In the genomic region with DNA sequence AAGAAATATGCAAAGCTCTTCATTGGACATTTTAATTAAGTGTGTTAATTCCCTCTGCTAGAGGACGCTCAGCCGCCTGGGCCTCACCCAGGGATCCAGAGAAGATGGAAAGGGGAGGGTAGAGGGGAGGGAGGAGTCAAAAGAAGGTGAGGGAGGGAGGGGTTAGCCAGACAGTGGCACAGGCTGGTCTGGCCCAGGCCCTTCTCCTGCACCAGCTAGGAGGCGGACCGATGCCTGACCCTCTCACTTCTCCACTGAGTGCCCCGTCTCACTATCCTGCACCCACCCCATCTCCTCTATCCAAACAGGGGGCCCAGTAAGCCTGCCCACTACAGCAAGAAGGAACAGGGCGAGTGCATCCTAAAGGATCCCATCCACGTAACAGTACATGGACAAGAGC, we compare ENCODE assay signal across 17 cellular contexts. TPM values are rescaled to one million over a fixed set of nuclear protein-coding genes. Genes with fewer than 3 reads are reported as not detected.
DNase-seq lines count a peak whose midpoint lies in the region; ATAC-seq, FAIRE-seq and TF ChIP-seq lines count a peak whose summit lies in the region.
"Had no signal": no experiment of that assay in that cellular context is flagged by ENCODE, and none has a peak within 500 bp of the region (broad histone marks: within the 10 kb centered on the region; RNA-seq: fewer than 3 reads in every experiment).

No MANE protein-coding gene starts in this region.

- intact Hi-C loops in kidney (cut with DNase I): no loop called here

- peaks cover 0 to under 1% of the 10 kb centered on the region in 2 experiments; a peak in 1 of 5 replicates for H3K9me3 Mint-ChIP-seq in H9

- H3T11ph ChIP-seq in H9 (ENCODE audit: low read length): no peak overlapping the region

- H3K27ac ChIP-seq in H9 (ENCODE audit: insufficient read length, low read depth, low read length): no peak overlapping the region
- H3K27ac ChIP-seq in kidney (ENCODE audit: low read depth in 2 of 2, low read length in 2 of 2): no peak overlapping the region
- no peak overlapping the region for H3K27ac ChIP-seq in neuronal stem cell (replicated peaks; ENCODE audit: low read length)
- H3K27ac ChIP-seq: C4-2B, HL-60 had no signal

- no peak overlapping the region for H4K91ac ChIP-seq in H9 (ENCODE audit: insufficient read length, low read depth, low read length)
- H4K91ac ChIP-seq in neuronal stem cell (ENCODE audit: low read depth, low read length, poor library complexity): no peak overlapping the region

- no peaks in the 10 kb centered on the region for H3K36me3 ChIP-seq in kidney (ENCODE audit: control insufficient read depth in 1 of 2, insufficient read depth in 2 of 2, low read length in 2 of 2)
- H3K36me3 ChIP-seq in neuronal stem cell (replicated peaks in 1 of 2; ENCODE audit: control insufficient read depth in 2 of 2, insufficient read depth in 2 of 2, low read length in 2 of 2): no peaks in the 10 kb centered on the region
- H3K36me3 ChIP-seq: HAP-1 had no signal

- no peak overlapping the region for H3K4me3 Mint-ChIP-seq in H9
- H3K4me3 Mint-ChIP-seq: CD4-positive, alpha-beta T cell had no signal

- H3K4ac ChIP-seq in H9 (ENCODE audit: low read depth, low read length) (no peak overlapping the region), neuronal stem cell (ENCODE audit: low read length) (no peak overlapping the region)

- H3K4me1 ChIP-seq in H9 (ENCODE audit: insufficient read depth, low read length) (no peaks in the 10 kb centered on the region), kidney (ENCODE audit: control insufficient read depth in 1 of 2, insufficient read depth in 1 of 2, low read depth in 1 of 2, low read length in 2 of 2) (peaks cover 0 to 2% of the 10 kb centered on the region in 2 donors), neuronal stem cell (ENCODE audit: control insufficient read depth in 2 of 2, insufficient read depth in 1 of 2, low read depth in 1 of 2, low read length in 2 of 2) (peaks cover 0 to 17% of the 10 kb centered on the region in 2 donors)
- H3K4me1 ChIP-seq: Caco-2, HAP-1 had no signal

- no CpG with 5 or more reads among the region's 7 CpGs for WGBS in H9 (ENCODE audit: extremely low coverage, insufficient read length, low lambda C conversion rate)
- no CpG with 5 or more reads among the region's 7 CpGs for WGBS in neuronal stem cell (ENCODE audit: extremely low coverage in 2 of 2, insufficient read length in 2 of 2, insufficient replicate concordance in 1 of 2), 2 donors

- H3K56ac ChIP-seq in H9 (ENCODE audit: insufficient read length, low read depth, low read length): no peak overlapping the region

- H2AK5ac ChIP-seq in H9 (ENCODE audit: insufficient read length, low read length): no peak overlapping the region
- no peak overlapping the region for H2AK5ac ChIP-seq in neuronal stem cell (ENCODE audit: low read depth, low read length)

- peaks cover 0 to 2% (median 0%) of the 10 kb centered on the region in 3 experiments; a peak in 1 of 7 replicates for H3K36me3 Mint-ChIP-seq in H9 (ENCODE audit: insufficient read depth in 1 of 3, low read depth in 3 of 3)

- H3K18ac ChIP-seq in H9 (ENCODE audit: insufficient read length, low read depth, low read length) (no peak overlapping the region), neuronal stem cell (ENCODE audit: low read length) (peak overlapping the region; percentile 39)

- H4K20me1 ChIP-seq in H9 (ENCODE audit: control insufficient read depth, insufficient read depth, insufficient read length): no peaks in the 10 kb centered on the region

- H3K23ac ChIP-seq in H9 (ENCODE audit: insufficient read length, low read depth, low read length) (no peak overlapping the region), neuronal stem cell (ENCODE audit: low read depth, low read length, poor library complexity) (no peak overlapping the region)

- H3K9me3 ChIP-seq in H9 (ENCODE audit: control insufficient read depth, low read depth, low read length) (no peaks in the 10 kb centered on the region), kidney (ENCODE audit: control insufficient read depth in 1 of 2, low read length in 2 of 2) (no peaks in the 10 kb centered on the region), neuronal stem cell (replicated peaks in 1 of 2; ENCODE audit: control insufficient read depth in 2 of 2, insufficient read depth in 1 of 2, low read depth in 1 of 2, low read length in 2 of 2) (no peaks in the 10 kb centered on the region)
- H3K9me3 ChIP-seq: Caco-2, HAP-1 had no signal

- H3K79me1 ChIP-seq in H9 (ENCODE audit: insufficient read depth, low read depth, low read length, poor library complexity, severe bottlenecking) (no peaks in the 10 kb centered on the region), neuronal stem cell (ENCODE audit: low read depth, low read length) (no peaks in the 10 kb centered on the region)

- H3K27ac Mint-ChIP-seq in H9: peak overlapping the region in 1 of 3 experiments; percentile 13; a peak in 1 of 7 replicates
- H3K27ac Mint-ChIP-seq: CD4-positive, alpha-beta T cell had no signal

- H2BK5ac ChIP-seq in H9 (ENCODE audit: insufficient read length, low read length) (no peak overlapping the region), neuronal stem cell (ENCODE audit: low read length) (peak overlapping the region; percentile 10)

- no peak overlapping the region for H2BK12ac ChIP-seq in H9 (ENCODE audit: insufficient read length, low read depth, low read length)
- no peak overlapping the region for H2BK12ac ChIP-seq in neuronal stem cell (ENCODE audit: low read length)

- no peak overlapping the region for H4K5ac ChIP-seq in H9 (ENCODE audit: insufficient read length, low read depth, low read length)

- no peaks in the 10 kb centered on the region; the same call in 1 of the 2 replicates for H3K27me3 Mint-ChIP-seq in H9 (ENCODE audit: low read depth)

- DNase-seq in H9 (peak; percentile 43), kidney (peak; percentile 39), neuronal stem cell (ENCODE audit: low spot score) (no peak), NCI-H1694 (lab: John Stamatoyannopoulos, UW) (no peak), NCI-H446 treated with DMSO at 0.1 percent for 48 hours (lab: John Stamatoyannopoulos, UW) (no peak), left lobe of liver (ENCODE audit: low spot score) (no peak)
- DNase-seq: Caco-2; CD4-positive, alpha-beta T cell; GDM1; GOT3 had no signal

- no peak overlapping the region for H3K9ac ChIP-seq in H9 (ENCODE audit: extremely low read depth, insufficient read length, low read length)
- no peak overlapping the region for H3K9ac ChIP-seq in kidney (ENCODE audit: low read length in 2 of 2)
- H3K9ac ChIP-seq in neuronal stem cell (ENCODE audit: low read depth, low read length, poor library complexity): no peak overlapping the region

- H3K23me2 ChIP-seq in H9 (ENCODE audit: insufficient read length, low read depth, low read length, poor library complexity, severe bottlenecking): no peaks in the 10 kb centered on the region

- peaks cover 16 to 21% of the 10 kb centered on the region in 2 experiments for H3K4me1 Mint-ChIP-seq in H9

- no peak overlapping the region for H2BK120ac ChIP-seq in H9 (ENCODE audit: low read depth, low read length, poor library complexity, severe bottlenecking)
- H2BK120ac ChIP-seq in neuronal stem cell (ENCODE audit: low read depth, low read length): no peak overlapping the region

- no peaks in the 10 kb centered on the region for H3K27me3 ChIP-seq in H9 (ENCODE audit: insufficient read depth, low read length)
- H3K27me3 ChIP-seq in neuronal stem cell (ENCODE audit: control insufficient read depth in 3 of 3, insufficient read depth in 3 of 3, low read depth in 1 of 3, low read length in 3 of 3): peaks cover 0 to 27% (median 0%) of the 10 kb centered on the region in 3 experiments

- no peak overlapping the region for H4K8ac ChIP-seq in H9 (replicated peaks; ENCODE audit: insufficient read length, low read depth, low read length)
- no peak overlapping the region for H4K8ac ChIP-seq in neuronal stem cell (ENCODE audit: low read depth, low read length)

- H2AFZ ChIP-seq in H9 (ENCODE audit: low read length) (no peak overlapping the region), neuronal stem cell (ENCODE audit: low read length) (no peak overlapping the region)

- no peak overlapping the region for H3K4me3 ChIP-seq in kidney (ENCODE audit: low read length in 2 of 2)
- no peak overlapping the region for H3K4me3 ChIP-seq in neuronal stem cell (ENCODE audit: low read length in 2 of 2)
- H3K4me3 ChIP-seq: HAP-1 had no signal

- H3K4me2 ChIP-seq in H9 (ENCODE audit: insufficient read depth, insufficient read length, low read length) (no peak overlapping the region), neuronal stem cell (ENCODE audit: insufficient read depth, low read length, poor library complexity, severe bottlenecking) (no peak overlapping the region)

- ATAC-seq in GM18861 (IDR thresholded peaks at IDR 0.05; ENCODE audit: unreplicated experiment): no peak
- no peak for ATAC-seq in left lobe of liver

- TF ChIP-seq CTCF in H9 (conservative IDR thresholded peaks at IDR 0.05) (no peak), kidney (IDR thresholded peaks at IDR 0.05; ENCODE audit: borderline replicate concordance, extremely low read depth, insufficient read depth) (no peak)

- no peak overlapping the region for H2BK15ac ChIP-seq in H9 (ENCODE audit: low read depth, low read length)
- H2BK15ac ChIP-seq in neuronal stem cell (ENCODE audit: low read length): no peak overlapping the region

- H3K79me2 ChIP-seq in H9 (ENCODE audit: insufficient read depth, low read length): no peaks in the 10 kb centered on the region

- no peak overlapping the region for H2BK20ac ChIP-seq in H9 (ENCODE audit: low read depth, low read length, poor library complexity, severe bottlenecking)

- no peak for FAIRE-seq in kidney (lab: Jason Lieb, UNC)
- FAIRE-seq: D721Med, GM12892, GM18507 had no signal

- H3K14ac ChIP-seq in H9 (ENCODE audit: insufficient read depth, low read length): no peak overlapping the region
- no peak overlapping the region for H3K14ac ChIP-seq in neuronal stem cell (ENCODE audit: low read length)

RNA-seq across cellular contexts. Expression of a gene that starts 22.9 kb away (rescaled TPM):
- total RNA-seq in H9 (2021) (12.3 and 14.8 TPM in 2 replicates), kidney (17.7 TPM), left lobe of liver (0.35 TPM)
- 6.6 TPM for polyA plus RNA-seq in kidney (ENCODE audit: insufficient read depth, low read depth, low replicate concordance)
- polyA plus RNA-seq in neuronal stem cell (2013, experiment 1 of 2): 18.7 TPM
- polyA plus RNA-seq in neuronal stem cell (2013, experiment 2 of 2): 19.0 TPM
- total RNA-seq: CD4-positive, alpha-beta T cell had no signal

Comparison
In these comparisons a context has a peak if more than half of its experiments do, and no peak if none do; other contexts are left out.
1. DNase-seq: peak in H9 (single experiment) and kidney (single experiment); none in neuronal stem cell (single experiment), NCI-H1694 (single experiment), NCI-H446 treated with DMSO at 0.1 percent for 48 hours (single experiment) and left lobe of liver (single experiment).